ENCODE assay signal across 1 cellular context in the genomic region with DNA sequence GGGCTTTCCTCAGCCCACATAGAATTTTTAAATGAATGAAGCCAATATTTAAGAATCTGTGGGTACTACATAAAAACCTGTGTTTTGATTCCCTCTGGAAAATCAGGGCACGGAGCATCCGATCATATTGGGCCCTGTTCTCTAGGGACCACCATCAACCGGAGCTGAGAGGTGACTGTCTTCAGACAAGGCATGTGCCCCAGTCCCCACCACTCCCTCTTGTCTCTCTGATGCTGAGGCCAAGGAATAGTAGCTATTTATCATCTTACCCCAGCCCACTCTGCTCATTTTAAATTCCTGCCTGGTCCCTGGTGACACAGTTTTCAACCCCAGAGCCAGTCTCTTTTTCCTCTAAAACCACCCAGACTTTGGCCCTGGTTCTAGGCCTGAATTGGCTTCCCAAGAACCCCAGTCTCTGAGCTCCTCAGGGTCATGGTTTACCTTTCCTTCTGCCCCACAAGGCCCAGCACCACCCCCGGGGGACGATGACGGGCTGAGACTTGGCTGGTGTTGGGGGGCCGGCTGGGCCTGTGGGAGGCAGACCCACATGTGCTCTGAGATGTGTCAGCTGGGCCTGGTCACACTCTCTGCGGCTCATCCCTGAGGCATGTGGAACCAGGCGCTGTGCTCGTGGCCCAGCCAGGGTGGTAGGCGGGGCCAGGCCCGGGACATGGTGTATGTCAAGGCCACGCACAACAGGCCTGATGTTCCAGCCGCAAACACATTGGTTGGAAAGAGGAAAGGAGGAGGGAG.
TF ChIP-seq lines count a peak whose summit lies in the region.

No MANE protein-coding gene starts in this region.

TF ChIP-seq in HepG2, 621 proteins besides CTCF, POLR2A, EP300 and RAD21 (continued from another document and continues in another):
- TF ChIP-seq, protein P1, sequence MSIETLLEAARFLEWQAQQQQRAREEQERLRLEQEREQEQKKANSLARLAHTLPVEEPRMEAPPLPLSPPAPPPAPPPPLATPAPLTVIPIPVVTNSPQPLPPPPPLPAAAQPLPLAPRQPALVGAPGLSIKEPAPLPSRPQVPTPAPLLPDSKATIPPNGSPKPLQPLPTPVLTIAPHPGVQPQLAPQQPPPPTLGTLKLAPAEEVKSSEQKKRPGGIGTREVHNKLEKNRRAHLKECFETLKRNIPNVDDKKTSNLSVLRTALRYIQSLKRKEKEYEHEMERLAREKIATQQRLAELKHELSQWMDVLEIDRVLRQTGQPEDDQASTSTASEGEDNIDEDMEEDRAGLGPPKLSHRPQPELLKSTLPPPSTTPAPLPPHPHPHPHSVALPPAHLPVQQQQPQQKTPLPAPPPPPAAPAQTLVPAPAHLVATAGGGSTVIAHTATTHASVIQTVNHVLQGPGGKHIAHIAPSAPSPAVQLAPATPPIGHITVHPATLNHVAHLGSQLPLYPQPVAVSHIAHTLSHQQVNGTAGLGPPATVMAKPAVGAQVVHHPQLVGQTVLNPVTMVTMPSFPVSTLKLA (IDR thresholded peaks at IDR 0.05), result peak; percentile 96
- no peak for TF ChIP-seq CENPX (CRISPR knock-in tag; IDR thresholded peaks at IDR 0.05)
- no peak for TF ChIP-seq MTF2 (CRISPR knock-in tag; IDR thresholded peaks at IDR 0.05; ENCODE audit: borderline replicate concordance)
- TF ChIP-seq ZNF430 (CRISPR knock-in tag; IDR thresholded peaks at IDR 0.05), result peak; percentile 99
- peak; percentile 98 for TF ChIP-seq MIER3 (CRISPR knock-in tag; IDR thresholded peaks at IDR 0.05; ENCODE audit: borderline replicate concordance)
- peak; percentile 88 for TF ChIP-seq REPIN1 (CRISPR knock-in tag; IDR thresholded peaks at IDR 0.05; ENCODE audit: borderline replicate concordance, low read depth)
- peak; percentile 99 for TF ChIP-seq TMF1 (CRISPR knock-in tag; IDR thresholded peaks at IDR 0.05; ENCODE audit: low read depth)
- TF ChIP-seq, protein P2, sequence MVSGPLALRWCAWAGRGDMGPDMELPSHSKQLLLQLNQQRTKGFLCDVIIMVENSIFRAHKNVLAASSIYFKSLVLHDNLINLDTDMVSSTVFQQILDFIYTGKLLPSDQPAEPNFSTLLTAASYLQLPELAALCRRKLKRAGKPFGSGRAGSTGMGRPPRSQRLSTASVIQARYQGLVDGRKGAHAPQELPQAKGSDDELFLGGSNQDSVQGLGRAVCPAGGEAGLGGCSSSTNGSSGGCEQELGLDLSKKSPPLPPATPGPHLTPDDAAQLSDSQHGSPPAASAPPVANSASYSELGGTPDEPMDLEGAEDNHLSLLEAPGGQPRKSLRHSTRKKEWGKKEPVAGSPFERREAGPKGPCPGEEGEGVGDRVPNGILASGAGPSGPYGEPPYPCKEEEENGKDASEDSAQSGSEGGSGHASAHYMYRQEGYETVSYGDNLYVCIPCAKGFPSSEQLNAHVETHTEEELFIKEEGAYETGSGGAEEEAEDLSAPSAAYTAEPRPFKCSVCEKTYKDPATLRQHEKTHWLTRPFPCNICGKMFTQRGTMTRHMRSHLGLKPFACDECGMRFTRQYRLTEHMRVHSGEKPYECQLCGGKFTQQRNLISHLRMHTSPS (CRISPR knock-in tag; IDR thresholded peaks at IDR 0.05; ENCODE audit: low read depth), result peak; percentile 91
- TF ChIP-seq, protein P3, sequence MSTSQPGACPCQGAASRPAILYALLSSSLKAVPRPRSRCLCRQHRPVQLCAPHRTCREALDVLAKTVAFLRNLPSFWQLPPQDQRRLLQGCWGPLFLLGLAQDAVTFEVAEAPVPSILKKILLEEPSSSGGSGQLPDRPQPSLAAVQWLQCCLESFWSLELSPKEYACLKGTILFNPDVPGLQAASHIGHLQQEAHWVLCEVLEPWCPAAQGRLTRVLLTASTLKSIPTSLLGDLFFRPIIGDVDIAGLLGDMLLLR (CRISPR knock-in tag; IDR thresholded peaks at IDR 0.05), result peak; percentile 97
- TF ChIP-seq HNRNPUL1 (IDR thresholded peaks at IDR 0.05; ENCODE audit: low read depth, low read length), result no peak
- TF ChIP-seq, protein P4, sequence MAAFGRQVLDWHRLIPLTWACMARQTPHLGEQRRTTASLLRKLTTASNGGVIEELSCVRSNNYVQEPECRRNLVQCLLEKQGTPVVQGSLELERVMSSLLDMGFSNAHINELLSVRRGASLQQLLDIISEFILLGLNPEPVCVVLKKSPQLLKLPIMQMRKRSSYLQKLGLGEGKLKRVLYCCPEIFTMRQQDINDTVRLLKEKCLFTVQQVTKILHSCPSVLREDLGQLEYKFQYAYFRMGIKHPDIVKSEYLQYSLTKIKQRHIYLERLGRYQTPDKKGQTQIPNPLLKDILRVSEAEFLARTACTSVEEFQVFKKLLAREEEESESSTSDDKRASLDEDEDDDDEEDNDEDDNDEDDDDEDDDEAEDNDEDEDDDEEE (CRISPR knock-in tag; IDR thresholded peaks at IDR 0.05), result peak; percentile 100
- TF ChIP-seq, protein P5, sequence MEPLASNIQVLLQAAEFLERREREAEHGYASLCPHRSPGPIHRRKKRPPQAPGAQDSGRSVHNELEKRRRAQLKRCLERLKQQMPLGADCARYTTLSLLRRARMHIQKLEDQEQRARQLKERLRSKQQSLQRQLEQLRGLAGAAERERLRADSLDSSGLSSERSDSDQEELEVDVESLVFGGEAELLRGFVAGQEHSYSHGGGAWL (CRISPR knock-in tag; IDR thresholded peaks at IDR 0.05), result peak; percentile 99
- TF ChIP-seq, protein P6, sequence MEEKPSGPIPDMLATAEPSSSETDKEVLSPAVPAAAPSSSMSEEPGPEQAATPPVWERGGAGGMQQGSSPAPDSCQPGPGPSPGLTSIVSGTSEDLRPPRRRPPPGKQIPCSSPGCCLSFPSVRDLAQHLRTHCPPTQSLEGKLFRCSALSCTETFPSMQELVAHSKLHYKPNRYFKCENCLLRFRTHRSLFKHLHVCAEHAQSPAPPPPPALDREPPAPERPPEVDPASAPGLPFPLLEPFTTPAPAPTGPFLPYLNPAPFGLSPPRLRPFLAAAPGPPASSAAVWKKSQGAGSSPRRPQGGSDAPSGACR (CRISPR knock-in tag; IDR thresholded peaks at IDR 0.05), result peak; percentile 94
- TF ChIP-seq ZNF83 (CRISPR knock-in tag; IDR thresholded peaks at IDR 0.05; ENCODE audit: borderline replicate concordance), result peak; percentile 99
- TF ChIP-seq ZNF432 (CRISPR knock-in tag; IDR thresholded peaks at IDR 0.05; ENCODE audit: borderline replicate concordance), result peak; percentile 75; the same call in 1 of the 2 replicates
- TF ChIP-seq ELF4 (CRISPR knock-in tag; IDR thresholded peaks at IDR 0.05; ENCODE audit: borderline replicate concordance), result no peak
- TF ChIP-seq ZNF337 (CRISPR knock-in tag; IDR thresholded peaks at IDR 0.05; ENCODE audit: borderline replicate concordance, low read depth), result peak; percentile 90; the same call in 1 of the 2 replicates
- peak; percentile 98; the same call in 1 of the 2 replicates for TF ChIP-seq ZBTB20 (CRISPR knock-in tag; IDR thresholded peaks at IDR 0.05; ENCODE audit: borderline replicate concordance, low read depth)
- no peak for TF ChIP-seq SMARCE1 (IDR thresholded peaks at IDR 0.05; ENCODE audit: borderline replicate concordance)
- TF ChIP-seq THAP11 (CRISPR knock-in tag; IDR thresholded peaks at IDR 0.05), result peak; percentile 84
- peak; percentile 99 for TF ChIP-seq ZNF225 (CRISPR knock-in tag; IDR thresholded peaks at IDR 0.05)
- TF ChIP-seq, protein P7, sequence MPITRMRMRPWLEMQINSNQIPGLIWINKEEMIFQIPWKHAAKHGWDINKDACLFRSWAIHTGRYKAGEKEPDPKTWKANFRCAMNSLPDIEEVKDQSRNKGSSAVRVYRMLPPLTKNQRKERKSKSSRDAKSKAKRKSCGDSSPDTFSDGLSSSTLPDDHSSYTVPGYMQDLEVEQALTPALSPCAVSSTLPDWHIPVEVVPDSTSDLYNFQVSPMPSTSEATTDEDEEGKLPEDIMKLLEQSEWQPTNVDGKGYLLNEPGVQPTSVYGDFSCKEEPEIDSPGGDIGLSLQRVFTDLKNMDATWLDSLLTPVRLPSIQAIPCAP (CRISPR knock-in tag; IDR thresholded peaks at IDR 0.05; ENCODE audit: low read depth), result peak; percentile 95; the same call in 1 of the 2 replicates
- TF ChIP-seq, protein P8, sequence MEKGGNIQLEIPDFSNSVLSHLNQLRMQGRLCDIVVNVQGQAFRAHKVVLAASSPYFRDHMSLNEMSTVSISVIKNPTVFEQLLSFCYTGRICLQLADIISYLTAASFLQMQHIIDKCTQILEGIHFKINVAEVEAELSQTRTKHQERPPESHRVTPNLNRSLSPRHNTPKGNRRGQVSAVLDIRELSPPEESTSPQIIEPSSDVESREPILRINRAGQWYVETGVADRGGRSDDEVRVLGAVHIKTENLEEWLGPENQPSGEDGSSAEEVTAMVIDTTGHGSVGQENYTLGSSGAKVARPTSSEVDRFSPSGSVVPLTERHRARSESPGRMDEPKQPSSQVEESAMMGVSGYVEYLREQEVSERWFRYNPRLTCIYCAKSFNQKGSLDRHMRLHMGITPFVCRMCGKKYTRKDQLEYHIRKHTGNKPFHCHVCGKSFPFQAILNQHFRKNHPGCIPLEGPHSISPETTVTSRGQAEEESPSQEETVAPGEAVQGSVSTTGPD (CRISPR knock-in tag; IDR thresholded peaks at IDR 0.05), result no peak; the same call in 1 of the 2 replicates
- no peak for TF ChIP-seq ZNF343 (CRISPR knock-in tag; IDR thresholded peaks at IDR 0.05)
- peak; percentile 94 for TF ChIP-seq NFATC3 (CRISPR knock-in tag; IDR thresholded peaks at IDR 0.05)
- no peak; the same call in 1 of the 2 replicates for TF ChIP-seq ZNF24 (IDR thresholded peaks at IDR 0.05)
- no peak for TF ChIP-seq KDM5A (IDR thresholded peaks at IDR 0.05; ENCODE audit: borderline replicate concordance, low read length)
- TF ChIP-seq, protein P9, sequence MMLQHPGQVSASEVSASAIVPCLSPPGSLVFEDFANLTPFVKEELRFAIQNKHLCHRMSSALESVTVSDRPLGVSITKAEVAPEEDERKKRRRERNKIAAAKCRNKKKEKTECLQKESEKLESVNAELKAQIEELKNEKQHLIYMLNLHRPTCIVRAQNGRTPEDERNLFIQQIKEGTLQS (CRISPR knock-in tag; IDR thresholded peaks at IDR 0.05), result peak; percentile 59; the same call in 1 of the 2 replicates
- TF ChIP-seq ZSCAN30 (CRISPR knock-in tag; IDR thresholded peaks at IDR 0.05), result no peak
- TF ChIP-seq, protein P10, sequence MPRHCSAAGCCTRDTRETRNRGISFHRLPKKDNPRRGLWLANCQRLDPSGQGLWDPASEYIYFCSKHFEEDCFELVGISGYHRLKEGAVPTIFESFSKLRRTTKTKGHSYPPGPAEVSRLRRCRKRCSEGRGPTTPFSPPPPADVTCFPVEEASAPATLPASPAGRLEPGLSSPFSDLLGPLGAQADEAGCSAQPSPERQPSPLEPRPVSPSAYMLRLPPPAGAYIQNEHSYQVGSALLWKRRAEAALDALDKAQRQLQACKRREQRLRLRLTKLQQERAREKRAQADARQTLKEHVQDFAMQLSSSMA (CRISPR knock-in tag; IDR thresholded peaks at IDR 0.05), result peak; percentile 98
- peak; percentile 92 for TF ChIP-seq ZNF567 (CRISPR knock-in tag; IDR thresholded peaks at IDR 0.05; ENCODE audit: borderline replicate concordance)
- peak; percentile 75 for TF ChIP-seq ZNF652 (CRISPR knock-in tag; IDR thresholded peaks at IDR 0.05; ENCODE audit: borderline replicate concordance, low read depth)
- TF ChIP-seq ISX (CRISPR knock-in tag; conservative IDR thresholded peaks at IDR 0.05), result peak; percentile 98
- peak; percentile 99 for TF ChIP-seq ZFP36L1 (CRISPR knock-in tag; IDR thresholded peaks at IDR 0.05)
- peak; percentile 80 for TF ChIP-seq KDM6A (CRISPR knock-in tag; IDR thresholded peaks at IDR 0.05; ENCODE audit: low read depth)
- TF ChIP-seq TSC22D2 (CRISPR knock-in tag; IDR thresholded peaks at IDR 0.05; ENCODE audit: borderline replicate concordance), result peak; percentile 92
- TF ChIP-seq ZNF496 (CRISPR knock-in tag; IDR thresholded peaks at IDR 0.05; ENCODE audit: insufficient replicate concordance), result no peak
- peak; percentile 47 for TF ChIP-seq KAT7 (CRISPR knock-in tag; IDR thresholded peaks at IDR 0.05; ENCODE audit: borderline replicate concordance)
- TF ChIP-seq KDM1A (CRISPR knock-in tag; IDR thresholded peaks at IDR 0.05), result no peak; the same call in 1 of the 2 replicates
- TF ChIP-seq SRSF1 (optimal IDR thresholded peaks at IDR 0.05; ENCODE audit: low read depth, low read length), result peak; percentile 46
- TF ChIP-seq RCOR2 (CRISPR knock-in tag; IDR thresholded peaks at IDR 0.05), result peak; percentile 80
- TF ChIP-seq ZNF354B (CRISPR knock-in tag; IDR thresholded peaks at IDR 0.05), result peak; percentile 93; the same call in 1 of the 2 replicates
- TF ChIP-seq ZNF30 (CRISPR knock-in tag; IDR thresholded peaks at IDR 0.05), result peak; percentile 97
- peak; percentile 88 for TF ChIP-seq GABPB1 (CRISPR knock-in tag; IDR thresholded peaks at IDR 0.05)
- no peak for TF ChIP-seq HOXA7 (CRISPR knock-in tag; IDR thresholded peaks at IDR 0.05)
- TF ChIP-seq ZBTB1 (CRISPR knock-in tag; IDR thresholded peaks at IDR 0.05; ENCODE audit: borderline replicate concordance), result peak; percentile 17; the same call in 1 of the 2 replicates
- TF ChIP-seq, protein P11, sequence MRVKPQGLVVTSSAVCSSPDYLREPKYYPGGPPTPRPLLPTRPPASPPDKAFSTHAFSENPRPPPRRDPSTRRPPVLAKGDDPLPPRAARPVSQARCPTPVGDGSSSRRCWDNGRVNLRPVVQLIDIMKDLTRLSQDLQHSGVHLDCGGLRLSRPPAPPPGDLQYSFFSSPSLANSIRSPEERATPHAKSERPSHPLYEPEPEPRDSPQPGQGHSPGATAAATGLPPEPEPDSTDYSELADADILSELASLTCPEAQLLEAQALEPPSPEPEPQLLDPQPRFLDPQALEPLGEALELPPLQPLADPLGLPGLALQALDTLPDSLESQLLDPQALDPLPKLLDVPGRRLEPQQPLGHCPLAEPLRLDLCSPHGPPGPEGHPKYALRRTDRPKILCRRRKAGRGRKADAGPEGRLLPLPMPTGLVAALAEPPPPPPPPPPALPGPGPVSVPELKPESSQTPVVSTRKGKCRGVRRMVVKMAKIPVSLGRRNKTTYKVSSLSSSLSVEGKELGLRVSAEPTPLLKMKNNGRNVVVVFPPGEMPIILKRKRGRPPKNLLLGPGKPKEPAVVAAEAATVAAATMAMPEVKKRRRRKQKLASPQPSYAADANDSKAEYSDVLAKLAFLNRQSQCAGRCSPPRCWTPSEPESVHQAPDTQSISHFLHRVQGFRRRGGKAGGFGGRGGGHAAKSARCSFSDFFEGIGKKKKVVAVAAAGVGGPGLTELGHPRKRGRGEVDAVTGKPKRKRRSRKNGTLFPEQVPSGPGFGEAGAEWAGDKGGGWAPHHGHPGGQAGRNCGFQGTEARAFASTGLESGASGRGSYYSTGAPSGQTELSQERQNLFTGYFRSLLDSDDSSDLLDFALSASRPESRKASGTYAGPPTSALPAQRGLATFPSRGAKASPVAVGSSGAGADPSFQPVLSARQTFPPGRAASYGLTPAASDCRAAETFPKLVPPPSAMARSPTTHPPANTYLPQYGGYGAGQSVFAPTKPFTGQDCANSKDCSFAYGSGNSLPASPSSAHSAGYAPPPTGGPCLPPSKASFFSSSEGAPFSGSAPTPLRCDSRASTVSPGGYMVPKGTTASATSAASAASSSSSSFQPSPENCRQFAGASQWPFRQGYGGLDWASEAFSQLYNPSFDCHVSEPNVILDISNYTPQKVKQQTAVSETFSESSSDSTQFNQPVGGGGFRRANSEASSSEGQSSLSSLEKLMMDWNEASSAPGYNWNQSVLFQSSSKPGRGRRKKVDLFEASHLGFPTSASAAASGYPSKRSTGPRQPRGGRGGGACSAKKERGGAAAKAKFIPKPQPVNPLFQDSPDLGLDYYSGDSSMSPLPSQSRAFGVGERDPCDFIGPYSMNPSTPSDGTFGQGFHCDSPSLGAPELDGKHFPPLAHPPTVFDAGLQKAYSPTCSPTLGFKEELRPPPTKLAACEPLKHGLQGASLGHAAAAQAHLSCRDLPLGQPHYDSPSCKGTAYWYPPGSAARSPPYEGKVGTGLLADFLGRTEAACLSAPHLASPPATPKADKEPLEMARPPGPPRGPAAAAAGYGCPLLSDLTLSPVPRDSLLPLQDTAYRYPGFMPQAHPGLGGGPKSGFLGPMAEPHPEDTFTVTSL (CRISPR knock-in tag; IDR thresholded peaks at IDR 0.05; ENCODE audit: borderline replicate concordance), result peak; percentile 62; the same call in 1 of the 2 replicates
